In the genomic region with DNA sequence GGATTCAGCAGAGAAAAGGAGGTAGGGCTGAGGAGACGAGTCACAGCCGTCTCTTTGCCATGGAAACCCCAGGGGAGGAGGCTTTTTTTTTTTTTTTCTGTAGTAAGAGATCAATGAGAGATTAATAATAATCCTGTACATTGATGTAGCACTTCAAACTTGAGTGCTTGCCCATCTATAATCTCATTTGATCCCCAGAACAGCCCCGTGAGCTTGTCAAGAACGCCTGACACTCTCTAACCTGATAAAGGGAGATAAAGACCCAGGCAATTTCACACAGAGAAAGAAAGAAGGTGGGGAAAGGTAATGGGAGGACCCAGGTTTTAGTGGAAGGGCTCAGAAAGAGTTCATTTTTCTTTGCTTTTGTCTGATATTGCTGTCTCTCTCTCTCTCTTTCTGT, we compare ENCODE assay signal across 23 cellular contexts.
"Had no signal": no experiment of that assay in that cellular context is flagged by ENCODE, and none has a peak within 500 bp of the region (broad histone marks: within the 10 kb centered on the region; RNA-seq: fewer than 3 reads in every experiment).

No MANE protein-coding gene starts in this region.

- H3K27me3 ChIP-seq: colonic mucosa, foreskin keratinocyte, left lung had no signal

- H3K4me1 ChIP-seq: colonic mucosa, esophagus muscularis mucosa, foreskin keratinocyte, gastroesophageal sphincter, heart left ventricle, left lung, lower lobe of right lung had no signal

- DNase-seq: colonic mucosa; cortex of kidney; effector CD8-positive, alpha-beta T cell; effector memory CD8-positive, alpha-beta T cell; endodermal cell; erythroblast; foreskin keratinocyte; heart left ventricle; hippocampal formation; left cardiac atrium; left lung; left ventricle myocardium superior; lower lobe of right lung; mesenchymal stem cell; midbrain had no signal

- H3K4me3 Mint-ChIP-seq: dendritic cell treated with granulocyte-macrophage colony-stimulating factor and Interleukin-4, amounts not matched to agents 40 ng/mL and 50 ng/mL, for 4 days; effector memory CD8-positive, alpha-beta T cell; endodermal cell had no signal

- H3K27ac Mint-ChIP-seq: dendritic cell treated with granulocyte-macrophage colony-stimulating factor and Interleukin-4, amounts not matched to agents 40 ng/mL and 50 ng/mL, for 4 days; effector memory CD8-positive, alpha-beta T cell; endodermal cell had no signal

- H3K27me3 Mint-ChIP-seq: dendritic cell treated with granulocyte-macrophage colony-stimulating factor and Interleukin-4, amounts not matched to agents 40 ng/mL and 50 ng/mL, for 4 days had no signal

- H3K36me3 ChIP-seq: colonic mucosa, esophagus muscularis mucosa, gastroesophageal sphincter, heart left ventricle, left lung, lower lobe of right lung had no signal

- ATAC-seq: effector memory CD8-positive, alpha-beta T cell; foreskin keratinocyte; gastroesophageal sphincter; heart left ventricle; left cardiac atrium; left lung; left ventricle myocardium superior; lower lobe of right lung had no signal

- H3K4me3 ChIP-seq: colonic mucosa, esophagus muscularis mucosa, gastroesophageal sphincter, heart left ventricle, left lung, lower lobe of right lung had no signal

- H3K27ac ChIP-seq: colonic mucosa, epithelial cell of prostate, esophagus muscularis mucosa, foreskin keratinocyte, gastroesophageal sphincter, heart left ventricle, left lung, lower lobe of right lung had no signal

- H3K9me3 ChIP-seq: colonic mucosa had no signal

- H3K4me1 Mint-ChIP-seq: endodermal cell had no signal

- FAIRE-seq: endometrium, frontal cortex, islet of Langerhans, keratinocyte had no signal
